ENCODE assay signal across 8 cellular contexts in genomic region chr1:150281758-150282557, GRCh38. TPM values are rescaled to one million over a fixed set of nuclear protein-coding genes. Genes with fewer than 3 reads are reported as not detected.
DNase-seq lines count a peak whose midpoint lies in the region; ATAC-seq and TF ChIP-seq lines count a peak whose summit lies in the region.

CIART (plus strand) TSS chr1:150282554; CDS start chr1:150283268, 714 bp downstream.

- H3K27me3 Mint-ChIP-seq in nephron (ENCODE audit: low read depth), result no peaks in the 10 kb centered on the region

- peak within 1 kb of the TSS; percentile 83 to 89 (median 84) for H3K4me3 Mint-ChIP-seq in nephron

- peaks cover 6% of the 10 kb centered on the region for H3K4me1 ChIP-seq in RWPE2 (ENCODE audit: insufficient read depth, poor library complexity, severe bottlenecking)
- H3K4me1 ChIP-seq in foreskin keratinocyte, result peaks cover 5% of the 10 kb centered on the region

- TF ChIP-seq POLR2A in GM19193 (IDR thresholded peaks at IDR 0.05; ENCODE audit: extremely low read depth, insufficient read depth, insufficient read length), result peak; percentile 16

- no peaks in the 10 kb centered on the region for H3K9me3 Mint-ChIP-seq in nephron

- H3K27ac ChIP-seq in RWPE2 (ENCODE audit: poor library complexity, severe bottlenecking) (peak within 1 kb of the TSS; percentile 61), foreskin keratinocyte (peak within 1 kb of the TSS; percentile 68)

- H3K4me1 Mint-ChIP-seq in nephron, result peaks cover 31% of the 10 kb centered on the region

- ATAC-seq in RWPE2 (ENCODE audit: low read depth) (peak; percentile 95), foreskin keratinocyte (peak; percentile 94)

- DNase-seq in A172 (ENCODE audit: low spot score), result peak; percentile 100
- DNase-seq in LHCN-M2 (ENCODE audit: low read depth), result peak; percentile 98
- DNase-seq in RWPE2 (ENCODE audit: low spot score), result peak; percentile 93
- peak; percentile 78 for DNase-seq in activated naive CD4-positive, alpha-beta T cell treated with Interleukin-2 at 50 U/mL for 16 hours
- DNase-seq in foreskin keratinocyte, result peak; percentile 98 to 99
- DNase-seq in stimulated activated naive CD4-positive, alpha-beta T cell treated with Interleukin-2 at 50 U/mL for 16 hours (lab: John Stamatoyannopoulos, UW), result peak; percentile 79

- peaks cover 38% of the 10 kb centered on the region for H3K36me3 Mint-ChIP-seq in nephron (ENCODE audit: low read depth)

- H3K9me3 ChIP-seq in RWPE2 (ENCODE audit: severe bottlenecking), result no peaks in the 10 kb centered on the region

- peak within 1 kb of the TSS; percentile 44 to 81 (median 64) for H3K27ac Mint-ChIP-seq in nephron

- no peak for TF ChIP-seq CTCF in RWPE2 (IDR thresholded peaks at IDR 0.05; ENCODE audit: poor library complexity, severe bottlenecking)
- no peak for TF ChIP-seq CTCF in foreskin keratinocyte (conservative IDR thresholded peaks at IDR 0.05)
- no peak for TF ChIP-seq CTCF in nephron (IDR thresholded peaks at IDR 0.05; ENCODE audit: unreplicated experiment in 3 of 3)

- no peaks in the 10 kb centered on the region for H3K36me3 ChIP-seq in RWPE2 (ENCODE audit: low read depth)

- no peaks in the 10 kb centered on the region for H3K27me3 ChIP-seq in RWPE2 (ENCODE audit: insufficient read depth, poor library complexity, severe bottlenecking)
- H3K27me3 ChIP-seq in foreskin keratinocyte, result no peaks in the 10 kb centered on the region

- H3K4me3 ChIP-seq in RWPE2 (ENCODE audit: severe bottlenecking), result peak within 1 kb of the TSS; percentile 32

RNA-seq across cellular contexts. Expression of gene CIART, which starts in this region (rescaled TPM):
- 15.2 and 25.2 TPM in 2 replicates for total RNA-seq in A172 (2014; rRNA removed; shearing (Covaris generic))
- total RNA-seq in LHCN-M2 (2014; rRNA removed) (5.1 TPM in 2 replicates), foreskin keratinocyte (4.8 and 6.2 TPM in 2 replicates)
- 3.4 TPM for polyA plus RNA-seq in LHCN-M2 (2012)
- 4.7 and 6.7 TPM in 2 replicates for polyA plus RNA-seq in foreskin keratinocyte

Comparison
In these comparisons a context has a peak if more than half of its experiments do, and no peak if none do; other contexts are left out.
1. Peak in every context shown above with its lines: DNase-seq, ATAC-seq, H3K4me3 ChIP-seq and H3K27ac ChIP-seq.